ENCODE assay signal across 1 cellular context in the genomic region with DNA sequence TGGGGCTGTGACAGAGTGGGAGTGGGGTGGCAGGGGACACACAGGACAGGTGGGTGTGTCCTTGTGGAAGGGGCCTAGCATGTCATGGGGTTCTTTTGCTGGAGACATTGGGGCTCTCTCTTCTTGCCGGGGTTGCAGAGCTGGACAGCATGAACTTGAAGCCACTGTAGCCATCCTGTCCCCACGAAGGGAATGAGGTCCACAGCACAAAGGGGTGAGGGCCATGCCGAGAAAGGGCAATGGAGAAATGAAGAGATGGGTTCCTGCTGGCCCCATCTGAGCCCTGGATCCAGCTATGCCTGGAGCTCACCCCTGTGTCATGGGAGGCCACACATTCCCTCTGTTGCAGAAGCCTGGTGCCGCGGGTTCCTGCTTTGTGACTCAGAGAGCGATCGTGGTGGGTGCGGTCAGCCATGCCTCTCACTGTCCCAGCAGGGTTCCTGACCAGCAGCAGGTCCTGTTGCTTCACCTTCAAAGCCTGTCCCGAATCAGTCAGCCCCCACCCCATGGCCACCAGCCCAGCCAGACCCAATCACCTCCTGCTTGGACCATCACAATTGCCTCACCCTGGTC.
TF ChIP-seq lines count a peak whose summit lies in the region.

No MANE protein-coding gene starts in this region.

TF ChIP-seq in K562, 482 proteins besides CTCF, POLR2A, EP300 and RAD21 (continued from another document and continues in another):
- TF ChIP-seq, protein P1, sequence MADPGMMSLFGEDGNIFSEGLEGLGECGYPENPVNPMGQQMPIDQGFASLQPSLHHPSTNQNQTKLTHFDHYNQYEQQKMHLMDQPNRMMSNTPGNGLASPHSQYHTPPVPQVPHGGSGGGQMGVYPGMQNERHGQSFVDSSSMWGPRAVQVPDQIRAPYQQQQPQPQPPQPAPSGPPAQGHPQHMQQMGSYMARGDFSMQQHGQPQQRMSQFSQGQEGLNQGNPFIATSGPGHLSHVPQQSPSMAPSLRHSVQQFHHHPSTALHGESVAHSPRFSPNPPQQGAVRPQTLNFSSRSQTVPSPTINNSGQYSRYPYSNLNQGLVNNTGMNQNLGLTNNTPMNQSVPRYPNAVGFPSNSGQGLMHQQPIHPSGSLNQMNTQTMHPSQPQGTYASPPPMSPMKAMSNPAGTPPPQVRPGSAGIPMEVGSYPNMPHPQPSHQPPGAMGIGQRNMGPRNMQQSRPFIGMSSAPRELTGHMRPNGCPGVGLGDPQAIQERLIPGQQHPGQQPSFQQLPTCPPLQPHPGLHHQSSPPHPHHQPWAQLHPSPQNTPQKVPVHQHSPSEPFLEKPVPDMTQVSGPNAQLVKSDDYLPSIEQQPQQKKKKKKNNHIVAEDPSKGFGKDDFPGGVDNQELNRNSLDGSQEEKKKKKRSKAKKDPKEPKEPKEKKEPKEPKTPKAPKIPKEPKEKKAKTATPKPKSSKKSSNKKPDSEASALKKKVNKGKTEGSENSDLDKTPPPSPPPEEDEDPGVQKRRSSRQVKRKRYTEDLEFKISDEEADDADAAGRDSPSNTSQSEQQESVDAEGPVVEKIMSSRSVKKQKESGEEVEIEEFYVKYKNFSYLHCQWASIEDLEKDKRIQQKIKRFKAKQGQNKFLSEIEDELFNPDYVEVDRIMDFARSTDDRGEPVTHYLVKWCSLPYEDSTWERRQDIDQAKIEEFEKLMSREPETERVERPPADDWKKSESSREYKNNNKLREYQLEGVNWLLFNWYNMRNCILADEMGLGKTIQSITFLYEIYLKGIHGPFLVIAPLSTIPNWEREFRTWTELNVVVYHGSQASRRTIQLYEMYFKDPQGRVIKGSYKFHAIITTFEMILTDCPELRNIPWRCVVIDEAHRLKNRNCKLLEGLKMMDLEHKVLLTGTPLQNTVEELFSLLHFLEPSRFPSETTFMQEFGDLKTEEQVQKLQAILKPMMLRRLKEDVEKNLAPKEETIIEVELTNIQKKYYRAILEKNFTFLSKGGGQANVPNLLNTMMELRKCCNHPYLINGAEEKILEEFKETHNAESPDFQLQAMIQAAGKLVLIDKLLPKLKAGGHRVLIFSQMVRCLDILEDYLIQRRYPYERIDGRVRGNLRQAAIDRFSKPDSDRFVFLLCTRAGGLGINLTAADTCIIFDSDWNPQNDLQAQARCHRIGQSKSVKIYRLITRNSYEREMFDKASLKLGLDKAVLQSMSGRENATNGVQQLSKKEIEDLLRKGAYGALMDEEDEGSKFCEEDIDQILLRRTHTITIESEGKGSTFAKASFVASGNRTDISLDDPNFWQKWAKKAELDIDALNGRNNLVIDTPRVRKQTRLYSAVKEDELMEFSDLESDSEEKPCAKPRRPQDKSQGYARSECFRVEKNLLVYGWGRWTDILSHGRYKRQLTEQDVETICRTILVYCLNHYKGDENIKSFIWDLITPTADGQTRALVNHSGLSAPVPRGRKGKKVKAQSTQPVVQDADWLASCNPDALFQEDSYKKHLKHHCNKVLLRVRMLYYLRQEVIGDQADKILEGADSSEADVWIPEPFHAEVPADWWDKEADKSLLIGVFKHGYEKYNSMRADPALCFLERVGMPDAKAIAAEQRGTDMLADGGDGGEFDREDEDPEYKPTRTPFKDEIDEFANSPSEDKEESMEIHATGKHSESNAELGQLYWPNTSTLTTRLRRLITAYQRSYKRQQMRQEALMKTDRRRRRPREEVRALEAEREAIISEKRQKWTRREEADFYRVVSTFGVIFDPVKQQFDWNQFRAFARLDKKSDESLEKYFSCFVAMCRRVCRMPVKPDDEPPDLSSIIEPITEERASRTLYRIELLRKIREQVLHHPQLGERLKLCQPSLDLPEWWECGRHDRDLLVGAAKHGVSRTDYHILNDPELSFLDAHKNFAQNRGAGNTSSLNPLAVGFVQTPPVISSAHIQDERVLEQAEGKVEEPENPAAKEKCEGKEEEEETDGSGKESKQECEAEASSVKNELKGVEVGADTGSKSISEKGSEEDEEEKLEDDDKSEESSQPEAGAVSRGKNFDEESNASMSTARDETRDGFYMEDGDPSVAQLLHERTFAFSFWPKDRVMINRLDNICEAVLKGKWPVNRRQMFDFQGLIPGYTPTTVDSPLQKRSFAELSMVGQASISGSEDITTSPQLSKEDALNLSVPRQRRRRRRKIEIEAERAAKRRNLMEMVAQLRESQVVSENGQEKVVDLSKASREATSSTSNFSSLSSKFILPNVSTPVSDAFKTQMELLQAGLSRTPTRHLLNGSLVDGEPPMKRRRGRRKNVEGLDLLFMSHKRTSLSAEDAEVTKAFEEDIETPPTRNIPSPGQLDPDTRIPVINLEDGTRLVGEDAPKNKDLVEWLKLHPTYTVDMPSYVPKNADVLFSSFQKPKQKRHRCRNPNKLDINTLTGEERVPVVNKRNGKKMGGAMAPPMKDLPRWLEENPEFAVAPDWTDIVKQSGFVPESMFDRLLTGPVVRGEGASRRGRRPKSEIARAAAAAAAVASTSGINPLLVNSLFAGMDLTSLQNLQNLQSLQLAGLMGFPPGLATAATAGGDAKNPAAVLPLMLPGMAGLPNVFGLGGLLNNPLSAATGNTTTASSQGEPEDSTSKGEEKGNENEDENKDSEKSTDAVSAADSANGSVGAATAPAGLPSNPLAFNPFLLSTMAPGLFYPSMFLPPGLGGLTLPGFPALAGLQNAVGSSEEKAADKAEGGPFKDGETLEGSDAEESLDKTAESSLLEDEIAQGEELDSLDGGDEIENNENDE (IDR thresholded peaks at IDR 0.05; ENCODE audit: low read depth, low read length): no peak
- TF ChIP-seq, protein P2, sequence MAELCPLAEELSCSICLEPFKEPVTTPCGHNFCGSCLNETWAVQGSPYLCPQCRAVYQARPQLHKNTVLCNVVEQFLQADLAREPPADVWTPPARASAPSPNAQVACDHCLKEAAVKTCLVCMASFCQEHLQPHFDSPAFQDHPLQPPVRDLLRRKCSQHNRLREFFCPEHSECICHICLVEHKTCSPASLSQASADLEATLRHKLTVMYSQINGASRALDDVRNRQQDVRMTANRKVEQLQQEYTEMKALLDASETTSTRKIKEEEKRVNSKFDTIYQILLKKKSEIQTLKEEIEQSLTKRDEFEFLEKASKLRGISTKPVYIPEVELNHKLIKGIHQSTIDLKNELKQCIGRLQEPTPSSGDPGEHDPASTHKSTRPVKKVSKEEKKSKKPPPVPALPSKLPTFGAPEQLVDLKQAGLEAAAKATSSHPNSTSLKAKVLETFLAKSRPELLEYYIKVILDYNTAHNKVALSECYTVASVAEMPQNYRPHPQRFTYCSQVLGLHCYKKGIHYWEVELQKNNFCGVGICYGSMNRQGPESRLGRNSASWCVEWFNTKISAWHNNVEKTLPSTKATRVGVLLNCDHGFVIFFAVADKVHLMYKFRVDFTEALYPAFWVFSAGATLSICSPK (IDR thresholded peaks at IDR 0.05; ENCODE audit: borderline replicate concordance): 0 out of 2 replicates have a peak, but pooled peaks have one; percentile 18
- peak in 1 of 2 experiments; percentile 23; a peak in 2 of 4 replicates for TF ChIP-seq MAZ (CRISPR knock-in tag; conservative IDR thresholded peaks at IDR 0.05 in 1 of 2, IDR thresholded peaks at IDR 0.05 in 1 of 2)
- TF ChIP-seq POLR2H (tag; IDR thresholded peaks at IDR 0.05; ENCODE audit: low read depth): no peak
- TF ChIP-seq SRSF9 (IDR thresholded peaks at IDR 0.05; ENCODE audit: borderline replicate concordance, low read depth, low read length): no peak
- no peak for TF ChIP-seq ETS2 (tag; IDR thresholded peaks at IDR 0.05; ENCODE audit: borderline replicate concordance, poor library complexity, severe bottlenecking)
- TF ChIP-seq RNF2 (IDR thresholded peaks at IDR 0.05): peak; percentile 81
- TF ChIP-seq PHB (CRISPR knock-in tag; IDR thresholded peaks at IDR 0.05): no peak
- TF ChIP-seq MEF2A (IDR thresholded peaks at IDR 0.05; ENCODE audit: control insufficient read depth, low read depth, low read length): no peak
- TF ChIP-seq BHLHE40 (IDR thresholded peaks at IDR 0.05; ENCODE audit: low read length): peak; percentile 41; the same call in 1 of the 2 replicates
- TF ChIP-seq, protein P3, sequence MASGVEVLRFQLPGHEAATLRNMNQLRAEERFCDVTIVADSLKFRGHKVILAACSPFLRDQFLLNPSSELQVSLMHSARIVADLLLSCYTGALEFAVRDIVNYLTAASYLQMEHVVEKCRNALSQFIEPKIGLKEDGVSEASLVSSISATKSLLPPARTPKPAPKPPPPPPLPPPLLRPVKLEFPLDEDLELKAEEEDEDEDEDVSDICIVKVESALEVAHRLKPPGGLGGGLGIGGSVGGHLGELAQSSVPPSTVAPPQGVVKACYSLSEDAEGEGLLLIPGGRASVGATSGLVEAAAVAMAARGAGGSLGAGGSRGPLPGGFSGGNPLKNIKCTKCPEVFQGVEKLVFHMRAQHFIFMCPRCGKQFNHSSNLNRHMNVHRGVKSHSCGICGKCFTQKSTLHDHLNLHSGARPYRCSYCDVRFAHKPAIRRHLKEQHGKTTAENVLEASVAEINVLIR (CRISPR knock-in tag; IDR thresholded peaks at IDR 0.05): no peak
- TF ChIP-seq, protein P4, sequence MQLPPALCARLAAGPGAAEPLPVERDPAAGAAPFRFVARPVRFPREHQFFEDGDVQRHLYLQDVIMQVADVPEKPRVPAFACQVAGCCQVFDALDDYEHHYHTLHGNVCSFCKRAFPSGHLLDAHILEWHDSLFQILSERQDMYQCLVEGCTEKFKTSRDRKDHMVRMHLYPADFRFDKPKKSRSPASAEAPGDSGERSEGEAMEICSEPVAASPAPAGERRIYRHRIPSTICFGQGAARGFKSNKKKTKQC (CRISPR knock-in tag; IDR thresholded peaks at IDR 0.05): no peak
- TF ChIP-seq HNRNPH1 (optimal IDR thresholded peaks at IDR 0.05; ENCODE audit: low read depth, low read length): no peak
- no peak; the same call in 1 of the 2 replicates for TF ChIP-seq PHF8 (IDR thresholded peaks at IDR 0.05; ENCODE audit: borderline replicate concordance, low read length)
- no peak for TF ChIP-seq TGIF2 (CRISPR knock-in tag; IDR thresholded peaks at IDR 0.05)
- TF ChIP-seq, protein P5, sequence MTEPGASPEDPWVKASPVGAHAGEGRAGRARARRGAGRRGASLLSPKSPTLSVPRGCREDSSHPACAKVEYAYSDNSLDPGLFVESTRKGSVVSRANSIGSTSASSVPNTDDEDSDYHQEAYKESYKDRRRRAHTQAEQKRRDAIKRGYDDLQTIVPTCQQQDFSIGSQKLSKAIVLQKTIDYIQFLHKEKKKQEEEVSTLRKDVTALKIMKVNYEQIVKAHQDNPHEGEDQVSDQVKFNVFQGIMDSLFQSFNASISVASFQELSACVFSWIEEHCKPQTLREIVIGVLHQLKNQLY (CRISPR knock-in tag; conservative IDR thresholded peaks at IDR 0.05): no peak
- no peak for TF ChIP-seq YBX1 (IDR thresholded peaks at IDR 0.05)
- TF ChIP-seq, protein P6, sequence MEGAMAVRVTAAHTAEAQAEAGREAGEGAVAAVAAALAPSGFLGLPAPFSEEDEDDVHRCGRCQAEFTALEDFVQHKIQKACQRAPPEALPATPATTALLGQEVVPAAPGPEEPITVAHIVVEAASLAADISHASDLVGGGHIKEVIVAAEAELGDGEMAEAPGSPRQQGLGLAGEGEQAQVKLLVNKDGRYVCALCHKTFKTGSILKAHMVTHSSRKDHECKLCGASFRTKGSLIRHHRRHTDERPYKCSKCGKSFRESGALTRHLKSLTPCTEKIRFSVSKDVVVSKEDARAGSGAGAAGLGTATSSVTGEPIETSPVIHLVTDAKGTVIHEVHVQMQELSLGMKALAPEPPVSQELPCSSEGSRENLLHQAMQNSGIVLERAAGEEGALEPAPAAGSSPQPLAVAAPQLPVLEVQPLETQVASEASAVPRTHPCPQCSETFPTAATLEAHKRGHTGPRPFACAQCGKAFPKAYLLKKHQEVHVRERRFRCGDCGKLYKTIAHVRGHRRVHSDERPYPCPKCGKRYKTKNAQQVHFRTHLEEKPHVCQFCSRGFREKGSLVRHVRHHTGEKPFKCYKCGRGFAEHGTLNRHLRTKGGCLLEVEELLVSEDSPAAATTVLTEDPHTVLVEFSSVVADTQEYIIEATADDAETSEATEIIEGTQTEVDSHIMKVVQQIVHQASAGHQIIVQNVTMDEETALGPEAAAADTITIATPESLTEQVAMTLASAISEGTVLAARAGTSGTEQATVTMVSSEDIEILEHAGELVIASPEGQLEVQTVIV (CRISPR knock-in tag; IDR thresholded peaks at IDR 0.05; ENCODE audit: borderline replicate concordance): no peak
- TF ChIP-seq, protein P7, sequence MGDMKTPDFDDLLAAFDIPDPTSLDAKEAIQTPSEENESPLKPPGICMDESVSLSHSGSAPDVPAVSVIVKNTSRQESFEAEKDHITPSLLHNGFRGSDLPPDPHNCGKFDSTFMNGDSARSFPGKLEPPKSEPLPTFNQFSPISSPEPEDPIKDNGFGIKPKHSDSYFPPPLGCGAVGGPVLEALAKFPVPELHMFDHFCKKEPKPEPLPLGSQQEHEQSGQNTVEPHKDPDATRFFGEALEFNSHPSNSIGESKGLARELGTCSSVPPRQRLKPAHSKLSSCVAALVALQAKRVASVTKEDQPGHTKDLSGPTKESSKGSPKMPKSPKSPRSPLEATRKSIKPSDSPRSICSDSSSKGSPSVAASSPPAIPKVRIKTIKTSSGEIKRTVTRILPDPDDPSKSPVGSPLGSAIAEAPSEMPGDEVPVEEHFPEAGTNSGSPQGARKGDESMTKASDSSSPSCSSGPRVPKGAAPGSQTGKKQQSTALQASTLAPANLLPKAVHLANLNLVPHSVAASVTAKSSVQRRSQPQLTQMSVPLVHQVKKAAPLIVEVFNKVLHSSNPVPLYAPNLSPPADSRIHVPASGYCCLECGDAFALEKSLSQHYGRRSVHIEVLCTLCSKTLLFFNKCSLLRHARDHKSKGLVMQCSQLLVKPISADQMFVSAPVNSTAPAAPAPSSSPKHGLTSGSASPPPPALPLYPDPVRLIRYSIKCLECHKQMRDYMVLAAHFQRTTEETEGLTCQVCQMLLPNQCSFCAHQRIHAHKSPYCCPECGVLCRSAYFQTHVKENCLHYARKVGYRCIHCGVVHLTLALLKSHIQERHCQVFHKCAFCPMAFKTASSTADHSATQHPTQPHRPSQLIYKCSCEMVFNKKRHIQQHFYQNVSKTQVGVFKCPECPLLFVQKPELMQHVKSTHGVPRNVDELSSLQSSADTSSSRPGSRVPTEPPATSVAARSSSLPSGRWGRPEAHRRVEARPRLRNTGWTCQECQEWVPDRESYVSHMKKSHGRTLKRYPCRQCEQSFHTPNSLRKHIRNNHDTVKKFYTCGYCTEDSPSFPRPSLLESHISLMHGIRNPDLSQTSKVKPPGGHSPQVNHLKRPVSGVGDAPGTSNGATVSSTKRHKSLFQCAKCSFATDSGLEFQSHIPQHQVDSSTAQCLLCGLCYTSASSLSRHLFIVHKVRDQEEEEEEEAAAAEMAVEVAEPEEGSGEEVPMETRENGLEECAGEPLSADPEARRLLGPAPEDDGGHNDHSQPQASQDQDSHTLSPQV (IDR thresholded peaks at IDR 0.05): peak; percentile 14
- TF ChIP-seq SMARCE1 (IDR thresholded peaks at IDR 0.05): no peak; the same call in 1 of the 2 replicates
- TF ChIP-seq, protein P8, sequence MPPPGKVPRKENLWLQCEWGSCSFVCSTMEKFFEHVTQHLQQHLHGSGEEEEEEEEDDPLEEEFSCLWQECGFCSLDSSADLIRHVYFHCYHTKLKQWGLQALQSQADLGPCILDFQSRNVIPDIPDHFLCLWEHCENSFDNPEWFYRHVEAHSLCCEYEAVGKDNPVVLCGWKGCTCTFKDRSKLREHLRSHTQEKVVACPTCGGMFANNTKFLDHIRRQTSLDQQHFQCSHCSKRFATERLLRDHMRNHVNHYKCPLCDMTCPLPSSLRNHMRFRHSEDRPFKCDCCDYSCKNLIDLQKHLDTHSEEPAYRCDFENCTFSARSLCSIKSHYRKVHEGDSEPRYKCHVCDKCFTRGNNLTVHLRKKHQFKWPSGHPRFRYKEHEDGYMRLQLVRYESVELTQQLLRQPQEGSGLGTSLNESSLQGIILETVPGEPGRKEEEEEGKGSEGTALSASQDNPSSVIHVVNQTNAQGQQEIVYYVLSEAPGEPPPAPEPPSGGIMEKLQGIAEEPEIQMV (tag; conservative IDR thresholded peaks at IDR 0.05; ENCODE audit: low read depth): no peak
- 0 out of 2 replicates have a peak, but pooled peaks have one; percentile 10 for TF ChIP-seq NFE2 (IDR thresholded peaks at IDR 0.05; ENCODE audit: low read depth)
